1 cellular context compared by ENCODE assay signal in genomic region chr20:20683922-20684321, GRCh38.
TF ChIP-seq lines count a peak whose summit lies in the region.

No MANE protein-coding gene starts in this region.

TF ChIP-seq in HEK293, 187 proteins besides CTCF, POLR2A, EP300 and RAD21:
- TF ChIP-seq, protein P1, sequence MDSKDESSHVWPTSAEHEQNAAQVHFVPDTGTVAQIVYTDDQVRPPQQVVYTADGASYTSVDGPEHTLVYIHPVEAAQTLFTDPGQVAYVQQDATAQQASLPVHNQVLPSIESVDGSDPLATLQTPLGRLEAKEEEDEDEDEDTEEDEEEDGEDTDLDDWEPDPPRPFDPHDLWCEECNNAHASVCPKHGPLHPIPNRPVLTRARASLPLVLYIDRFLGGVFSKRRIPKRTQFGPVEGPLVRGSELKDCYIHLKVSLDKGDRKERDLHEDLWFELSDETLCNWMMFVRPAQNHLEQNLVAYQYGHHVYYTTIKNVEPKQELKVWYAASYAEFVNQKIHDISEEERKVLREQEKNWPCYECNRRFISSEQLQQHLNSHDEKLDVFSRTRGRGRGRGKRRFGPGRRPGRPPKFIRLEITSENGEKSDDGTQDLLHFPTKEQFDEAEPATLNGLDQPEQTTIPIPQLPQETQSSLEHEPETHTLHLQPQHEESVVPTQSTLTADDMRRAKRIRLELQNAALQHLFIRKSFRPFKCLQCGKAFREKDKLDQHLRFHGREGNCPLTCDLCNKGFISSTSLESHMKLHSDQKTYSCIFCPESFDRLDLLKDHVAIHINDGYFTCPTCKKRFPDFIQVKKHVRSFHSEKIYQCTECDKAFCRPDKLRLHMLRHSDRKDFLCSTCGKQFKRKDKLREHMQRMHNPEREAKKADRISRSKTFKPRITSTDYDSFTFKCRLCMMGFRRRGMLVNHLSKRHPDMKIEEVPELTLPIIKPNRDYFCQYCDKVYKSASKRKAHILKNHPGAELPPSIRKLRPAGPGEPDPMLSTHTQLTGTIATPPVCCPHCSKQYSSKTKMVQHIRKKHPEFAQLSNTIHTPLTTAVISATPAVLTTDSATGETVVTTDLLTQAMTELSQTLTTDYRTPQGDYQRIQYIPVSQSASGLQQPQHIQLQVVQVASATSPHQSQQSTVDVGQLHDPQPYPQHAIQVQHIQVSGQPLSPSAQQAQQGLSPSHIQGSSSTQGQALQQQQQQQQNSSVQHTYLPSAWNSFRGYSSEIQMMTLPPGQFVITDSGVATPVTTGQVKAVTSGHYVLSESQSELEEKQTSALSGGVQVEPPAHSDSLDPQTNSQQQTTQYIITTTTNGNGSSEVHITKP (tag by site-specific recombination; IDR thresholded peaks at IDR 0.05) = peak; percentile 85
- TF ChIP-seq HOXC10 (CRISPR knock-in tag; IDR thresholded peaks at IDR 0.05) = no peak
TF ChIP-seq in HEK293: peak in this region for 1.
